21 cellular contexts compared by ENCODE assay signal in the genomic region with DNA sequence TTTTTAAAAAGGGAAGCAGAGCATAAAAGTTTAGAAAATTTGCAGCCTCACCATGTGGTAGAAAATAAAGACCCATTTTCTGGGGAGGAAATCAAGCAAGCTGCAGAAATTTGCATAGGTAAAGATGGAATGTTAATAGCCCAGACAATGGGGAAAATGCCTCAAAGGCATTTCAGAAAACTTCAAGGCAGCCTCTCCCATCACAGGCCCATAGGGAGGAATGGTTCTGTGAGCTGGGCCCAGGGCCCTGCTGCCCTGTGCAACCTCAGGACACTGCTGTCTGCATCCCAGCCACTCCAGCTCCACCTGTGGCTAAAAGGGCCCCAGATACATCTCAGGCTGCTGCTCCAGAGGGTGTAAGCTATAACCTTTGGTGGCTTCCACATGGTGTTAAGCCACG.
DNase-seq lines count a peak whose midpoint lies in the region; ATAC-seq and TF ChIP-seq lines count a peak whose summit lies in the region.
"Had no signal": no experiment of that assay in that cellular context is flagged by ENCODE, and none has a peak within 500 bp of the region (broad histone marks: within the 10 kb centered on the region; RNA-seq: fewer than 3 reads in every experiment).

No MANE protein-coding gene starts in this region.

- H3K9me3 ChIP-seq in DND-41 (ENCODE audit: insufficient read depth, low read length, severe bottlenecking): peaks cover 27% of the 10 kb centered on the region
- H3K9me3 ChIP-seq: A549, Caco-2, HAP-1, Peyer's patch, SJCRH30 had no signal

- H2AFZ ChIP-seq in DND-41 (ENCODE audit: low read depth, low read length): no peak overlapping the region

- H3K9me3 Mint-ChIP-seq in WTC11: no peaks in the 10 kb centered on the region

- H3K27me3 ChIP-seq in DND-41 (ENCODE audit: insufficient read depth, low read length, poor library complexity): no peaks in the 10 kb centered on the region
- H3K27me3 ChIP-seq: Peyer's patch, SJCRH30 had no signal

- no peaks in the 10 kb centered on the region for H3K36me3 Mint-ChIP-seq in WTC11

- H3K4me1 ChIP-seq in DND-41 (ENCODE audit: insufficient read depth, low read length): peaks cover 59% of the 10 kb centered on the region
- H3K4me1 ChIP-seq: A549, Caco-2, HAP-1, Peyer's patch, SJCRH30 had no signal

- no peaks in the 10 kb centered on the region; the same call in 1 of the 2 replicates for H3K4me1 Mint-ChIP-seq in WTC11
- H3K4me1 Mint-ChIP-seq: B cell had no signal

- CTCF ChIA-PET in WTC11 (lab: Charles Lee): no interaction called here

- peak overlapping the region in 1 of 2 experiments; percentile 25; a peak in 1 of 4 replicates for H3K4me3 ChIP-seq in DND-41 (ENCODE audit: low read depth in 1 of 2, low read length in 2 of 2)
- H3K4me3 ChIP-seq: A549, HAP-1, Peyer's patch, SJCRH30 had no signal

- no peak overlapping the region for H3K4me3 Mint-ChIP-seq in WTC11
- H3K4me3 Mint-ChIP-seq: B cell had no signal

- peaks cover 26% of the 10 kb centered on the region for H3K36me3 ChIP-seq in DND-41 (ENCODE audit: insufficient read depth, low read length)
- H3K36me3 ChIP-seq: HAP-1, Peyer's patch, SJCRH30 had no signal

- H3K4me2 ChIP-seq in DND-41 (ENCODE audit: insufficient read depth, low read length): no peak overlapping the region
- H3K4me2 ChIP-seq: A549 had no signal

- H3K27ac ChIP-seq in C4-2B (0 out of 2 replicates have a peak overlapping the region, but pooled peaks have one; percentile 7), DND-41 (ENCODE audit: low read length) (peak overlapping the region; percentile 93)
- H3K27ac ChIP-seq: A549, Peyer's patch, SJCRH30 had no signal

- H4K20me1 ChIP-seq in DND-41 (ENCODE audit: insufficient read depth, low read length): no peaks in the 10 kb centered on the region

- no peaks in the 10 kb centered on the region for H3K27me3 Mint-ChIP-seq in WTC11 (ENCODE audit: low read depth)
- H3K27me3 Mint-ChIP-seq: B cell had no signal

- TF ChIP-seq CTCF in C4-2B (conservative IDR thresholded peaks at IDR 0.05) (no peak), DND-41 (IDR thresholded peaks at IDR 0.05; ENCODE audit: borderline replicate concordance, extremely low read depth, low read length, poor library complexity, severe bottlenecking) (no peak), WTC11 (IDR thresholded peaks at IDR 0.05) (no peak)

- H3K9ac ChIP-seq in DND-41 (ENCODE audit: low read depth, low read length): no peak overlapping the region

- DNase-seq in DND-41: no peak
- peak; percentile 12 for DNase-seq in WTC11 (ENCODE audit: low spot score)
- DNase-seq in iPS DF 19.7 (ENCODE audit: low read depth, low spot score): peak; percentile 17
- no peak for DNase-seq in kidney tubule cell (ENCODE audit: low spot score)
- DNase-seq in NCI-H526 (lab: John Stamatoyannopoulos, UW): no peak
- DNase-seq: Caco-2; NCI-H1092 treated with DMSO at 0.1 percent for 48 hours; NCI-H1436 treated with DMSO at 0.1 percent for 48 hours; NCI-H2029; NCI-H2227 treated with DMSO at 0.1 percent for 48 hours; NCI-H510A; NCI-H774; NK-92 treated with Interleukin-12 subunit alpha and Interleukin-12 subunit beta, amount 100 ng/mL, for 24 hours; Peyer's patch; SJCRH30 had no signal

- POLR2A ChIA-PET in WTC11 (lab: Charles Lee): no interaction called here

- no peak overlapping the region for H3K27ac Mint-ChIP-seq in WTC11
- H3K27ac Mint-ChIP-seq: B cell had no signal

- peaks cover 6% of the 10 kb centered on the region for H3K79me2 ChIP-seq in DND-41 (ENCODE audit: insufficient read depth, low read length)

- ATAC-seq in DND-41 (ENCODE audit: insufficient read depth, low read depth): no peak
- ATAC-seq in WTC11: peak; percentile 92
- ATAC-seq in HG03139 (IDR thresholded peaks at IDR 0.05; ENCODE audit: unreplicated experiment): no peak
- no peak for ATAC-seq in HG02852 (IDR thresholded peaks at IDR 0.05; ENCODE audit: unreplicated experiment)
- ATAC-seq: A549 had no signal

TF ChIP-seq in WTC11, 78 proteins besides CTCF, POLR2A, EP300 and RAD21:
- TF ChIP-seq CBFB (CRISPR knock-in tag; IDR thresholded peaks at IDR 0.05; ENCODE audit: low read depth) (no peak), ZNF317 (CRISPR knock-in tag; IDR thresholded peaks at IDR 0.05; ENCODE audit: borderline replicate concordance, low read depth) (no peak), GTF2I (CRISPR knock-in tag; conservative IDR thresholded peaks at IDR 0.05) (no peak), TCF7 (CRISPR knock-in tag; IDR thresholded peaks at IDR 0.05; ENCODE audit: low read depth) (no peak), MYBL2 (CRISPR knock-in tag; IDR thresholded peaks at IDR 0.05) (no peak)
- TF ChIP-seq, protein P1, sequence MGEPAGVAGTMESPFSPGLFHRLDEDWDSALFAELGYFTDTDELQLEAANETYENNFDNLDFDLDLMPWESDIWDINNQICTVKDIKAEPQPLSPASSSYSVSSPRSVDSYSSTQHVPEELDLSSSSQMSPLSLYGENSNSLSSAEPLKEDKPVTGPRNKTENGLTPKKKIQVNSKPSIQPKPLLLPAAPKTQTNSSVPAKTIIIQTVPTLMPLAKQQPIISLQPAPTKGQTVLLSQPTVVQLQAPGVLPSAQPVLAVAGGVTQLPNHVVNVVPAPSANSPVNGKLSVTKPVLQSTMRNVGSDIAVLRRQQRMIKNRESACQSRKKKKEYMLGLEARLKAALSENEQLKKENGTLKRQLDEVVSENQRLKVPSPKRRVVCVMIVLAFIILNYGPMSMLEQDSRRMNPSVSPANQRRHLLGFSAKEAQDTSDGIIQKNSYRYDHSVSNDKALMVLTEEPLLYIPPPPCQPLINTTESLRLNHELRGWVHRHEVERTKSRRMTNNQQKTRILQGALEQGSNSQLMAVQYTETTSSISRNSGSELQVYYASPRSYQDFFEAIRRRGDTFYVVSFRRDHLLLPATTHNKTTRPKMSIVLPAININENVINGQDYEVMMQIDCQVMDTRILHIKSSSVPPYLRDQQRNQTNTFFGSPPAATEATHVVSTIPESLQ (CRISPR knock-in tag; IDR thresholded peaks at IDR 0.05): no peak
- TF ChIP-seq, protein P2, sequence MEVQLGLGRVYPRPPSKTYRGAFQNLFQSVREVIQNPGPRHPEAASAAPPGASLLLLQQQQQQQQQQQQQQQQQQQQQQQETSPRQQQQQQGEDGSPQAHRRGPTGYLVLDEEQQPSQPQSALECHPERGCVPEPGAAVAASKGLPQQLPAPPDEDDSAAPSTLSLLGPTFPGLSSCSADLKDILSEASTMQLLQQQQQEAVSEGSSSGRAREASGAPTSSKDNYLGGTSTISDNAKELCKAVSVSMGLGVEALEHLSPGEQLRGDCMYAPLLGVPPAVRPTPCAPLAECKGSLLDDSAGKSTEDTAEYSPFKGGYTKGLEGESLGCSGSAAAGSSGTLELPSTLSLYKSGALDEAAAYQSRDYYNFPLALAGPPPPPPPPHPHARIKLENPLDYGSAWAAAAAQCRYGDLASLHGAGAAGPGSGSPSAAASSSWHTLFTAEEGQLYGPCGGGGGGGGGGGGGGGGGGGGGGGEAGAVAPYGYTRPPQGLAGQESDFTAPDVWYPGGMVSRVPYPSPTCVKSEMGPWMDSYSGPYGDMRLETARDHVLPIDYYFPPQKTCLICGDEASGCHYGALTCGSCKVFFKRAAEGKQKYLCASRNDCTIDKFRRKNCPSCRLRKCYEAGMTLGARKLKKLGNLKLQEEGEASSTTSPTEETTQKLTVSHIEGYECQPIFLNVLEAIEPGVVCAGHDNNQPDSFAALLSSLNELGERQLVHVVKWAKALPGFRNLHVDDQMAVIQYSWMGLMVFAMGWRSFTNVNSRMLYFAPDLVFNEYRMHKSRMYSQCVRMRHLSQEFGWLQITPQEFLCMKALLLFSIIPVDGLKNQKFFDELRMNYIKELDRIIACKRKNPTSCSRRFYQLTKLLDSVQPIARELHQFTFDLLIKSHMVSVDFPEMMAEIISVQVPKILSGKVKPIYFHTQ (CRISPR knock-in tag; IDR thresholded peaks at IDR 0.05): no peak
- TF ChIP-seq, protein P3, sequence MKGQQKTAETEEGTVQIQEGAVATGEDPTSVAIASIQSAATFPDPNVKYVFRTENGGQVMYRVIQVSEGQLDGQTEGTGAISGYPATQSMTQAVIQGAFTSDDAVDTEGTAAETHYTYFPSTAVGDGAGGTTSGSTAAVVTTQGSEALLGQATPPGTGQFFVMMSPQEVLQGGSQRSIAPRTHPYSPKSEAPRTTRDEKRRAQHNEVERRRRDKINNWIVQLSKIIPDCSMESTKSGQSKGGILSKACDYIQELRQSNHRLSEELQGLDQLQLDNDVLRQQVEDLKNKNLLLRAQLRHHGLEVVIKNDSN (CRISPR knock-in tag; IDR thresholded peaks at IDR 0.05): no peak
- TF ChIP-seq, protein P4, sequence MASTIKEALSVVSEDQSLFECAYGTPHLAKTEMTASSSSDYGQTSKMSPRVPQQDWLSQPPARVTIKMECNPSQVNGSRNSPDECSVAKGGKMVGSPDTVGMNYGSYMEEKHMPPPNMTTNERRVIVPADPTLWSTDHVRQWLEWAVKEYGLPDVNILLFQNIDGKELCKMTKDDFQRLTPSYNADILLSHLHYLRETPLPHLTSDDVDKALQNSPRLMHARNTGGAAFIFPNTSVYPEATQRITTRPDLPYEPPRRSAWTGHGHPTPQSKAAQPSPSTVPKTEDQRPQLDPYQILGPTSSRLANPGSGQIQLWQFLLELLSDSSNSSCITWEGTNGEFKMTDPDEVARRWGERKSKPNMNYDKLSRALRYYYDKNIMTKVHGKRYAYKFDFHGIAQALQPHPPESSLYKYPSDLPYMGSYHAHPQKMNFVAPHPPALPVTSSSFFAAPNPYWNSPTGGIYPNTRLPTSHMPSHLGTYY (CRISPR knock-in tag; IDR thresholded peaks at IDR 0.05): no peak
- TF ChIP-seq, protein P5, sequence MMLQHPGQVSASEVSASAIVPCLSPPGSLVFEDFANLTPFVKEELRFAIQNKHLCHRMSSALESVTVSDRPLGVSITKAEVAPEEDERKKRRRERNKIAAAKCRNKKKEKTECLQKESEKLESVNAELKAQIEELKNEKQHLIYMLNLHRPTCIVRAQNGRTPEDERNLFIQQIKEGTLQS (CRISPR knock-in tag; conservative IDR thresholded peaks at IDR 0.05): no peak

Comparison
In these comparisons a context has a peak if more than half of its experiments do, and no peak if none do; other contexts are left out.
1. DNase-seq: peak in WTC11 (single experiment) and iPS DF 19.7 (single experiment); none in DND-41 (single experiment), kidney tubule cell (single experiment) and NCI-H526 (0 of 2).